8 cellular contexts compared by ENCODE assay signal in the genomic region with DNA sequence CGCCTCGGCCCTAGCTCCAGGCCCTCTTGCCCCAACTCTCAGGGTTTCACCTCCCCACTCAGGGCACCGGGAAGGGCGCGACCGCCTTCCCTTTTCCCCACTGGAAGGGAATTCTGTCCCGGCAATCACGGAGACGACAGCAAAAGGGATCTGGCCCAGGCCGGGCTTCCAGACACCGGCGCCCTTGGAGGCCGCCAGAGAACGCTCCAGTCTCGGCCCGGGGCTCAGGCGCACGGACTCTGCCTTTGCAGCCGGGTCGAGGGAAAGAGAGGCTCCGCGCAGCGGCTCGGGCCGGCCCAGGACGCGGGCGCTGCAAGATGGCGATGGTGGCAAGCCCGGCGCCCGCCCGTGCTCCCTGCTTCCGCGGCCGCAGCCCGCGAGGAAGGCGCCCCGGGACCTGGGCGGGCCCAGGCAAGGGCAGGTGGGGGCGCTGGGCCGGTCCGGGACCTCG. TPM values are rescaled to one million over a fixed set of nuclear protein-coding genes. Genes with fewer than 3 reads are reported as not detected.
A peak's percentile ranks its signal among the peaks of the same experiment; 100 is the strongest.
DNase-seq lines count a peak whose midpoint lies in the region; ATAC-seq and TF ChIP-seq lines count a peak whose summit lies in the region.

No MANE protein-coding gene starts in this region.

- H3K27me3 ChIP-seq in hepatocyte (no peaks in the 10 kb centered on the region), smooth muscle cell (ENCODE audit: low read depth) (no peaks in the 10 kb centered on the region)

- peaks cover 46% of the 10 kb centered on the region for H3K36me3 Mint-ChIP-seq in activated T-helper 2 cell treated with anti-CD3 and anti-CD28 coated beads, Interferon-gamma antibody, Interleukin-2, Interleukin-4, amounts not matched to agents 10 μg/mL and 5 μg/mL and 100 μg/mL, durations not matched to agents 14 hours and 24 hours and 36 hours (ENCODE audit: low read depth)

- peak overlapping the region; percentile 98 for H3K4me3 ChIP-seq in hepatocyte
- H3K4me3 ChIP-seq in smooth muscle cell: peak overlapping the region; percentile 98

- peak overlapping the region; percentile 89 for H3K9ac ChIP-seq in smooth muscle cell (ENCODE audit: low read depth)

- ATAC-seq in GM18858 (IDR thresholded peaks at IDR 0.05; ENCODE audit: unreplicated experiment): peak; percentile 11
- ATAC-seq in HG03039 (IDR thresholded peaks at IDR 0.05; ENCODE audit: unreplicated experiment): peak; percentile 17

- H3K9me3 Mint-ChIP-seq in activated T-helper 2 cell treated with anti-CD3 and anti-CD28 coated beads, Interferon-gamma antibody, Interleukin-2, Interleukin-4, amounts not matched to agents 10 μg/mL and 5 μg/mL and 100 μg/mL, durations not matched to agents 14 hours and 24 hours and 36 hours: peaks cover 20% of the 10 kb centered on the region

- peak overlapping the region; percentile 91 for H3K4me3 Mint-ChIP-seq in activated T-helper 2 cell treated with anti-CD3 and anti-CD28 coated beads, Interferon-gamma antibody, Interleukin-2, Interleukin-4, amounts not matched to agents 10 μg/mL and 5 μg/mL and 100 μg/mL, durations not matched to agents 14 hours and 24 hours and 36 hours (ENCODE audit: low read depth)

- H3K4me2 ChIP-seq in hepatocyte: peak overlapping the region; percentile 100
- H3K4me2 ChIP-seq in smooth muscle cell: peak overlapping the region; percentile 99

- H3K9me3 ChIP-seq in hepatocyte (ENCODE audit: low read depth) (no peaks in the 10 kb centered on the region), smooth muscle cell (replicated peaks; ENCODE audit: low read depth) (peaks cover 1% of the 10 kb centered on the region)

- H3K79me2 ChIP-seq in hepatocyte (peaks cover 66% of the 10 kb centered on the region), smooth muscle cell (ENCODE audit: low read depth) (peaks cover 55% of the 10 kb centered on the region)

- no peaks in the 10 kb centered on the region for H3K9me2 ChIP-seq in hepatocyte (replicated peaks; ENCODE audit: insufficient read depth)

- intact Hi-C loops in activated T-helper 2 cell treated with anti-CD3 and anti-CD28 coated beads, Interferon-gamma antibody, Interleukin-2, Interleukin-4, amounts not matched to agents 10 μg/mL and 5 μg/mL and 100 μg/mL, durations not matched to agents 14 hours and 24 hours and 36 hours (cut with micrococcal nuclease): loop anchor here (1.0 to 5.0 kb wide), 6 partner anchors 19 to 434 kb away; a partner anchor contains a TSS

- 2% methylated on average over 43 of the region's 45 CpGs for WGBS in hepatocyte (ENCODE audit: low lambda C conversion rate, missing lambda C conversion rate)
- WGBS in smooth muscle cell (ENCODE audit: low lambda C conversion rate): under 1% methylated on average over 44 of the region's 45 CpGs

- H3K36me3 ChIP-seq in hepatocyte (replicated peaks; ENCODE audit: insufficient read depth, low read depth) (no peaks in the 10 kb centered on the region), smooth muscle cell (ENCODE audit: low read depth) (no peaks in the 10 kb centered on the region)

- H3K4me1 Mint-ChIP-seq in activated T-helper 2 cell treated with anti-CD3 and anti-CD28 coated beads, Interferon-gamma antibody, Interleukin-2, Interleukin-4, amounts not matched to agents 10 μg/mL and 5 μg/mL and 100 μg/mL, durations not matched to agents 14 hours and 24 hours and 36 hours (ENCODE audit: low read depth): peaks cover 23% of the 10 kb centered on the region

- H3F3A ChIP-seq in smooth muscle cell (ENCODE audit: low read depth): no peaks in the 10 kb centered on the region

- H3K27ac ChIP-seq in hepatocyte (peak overlapping the region; percentile 100), smooth muscle cell (ENCODE audit: low read depth) (peak overlapping the region; percentile 77)

- H3K27ac Mint-ChIP-seq in activated T-helper 2 cell treated with anti-CD3 and anti-CD28 coated beads, Interferon-gamma antibody, Interleukin-2, Interleukin-4, amounts not matched to agents 10 μg/mL and 5 μg/mL and 100 μg/mL, durations not matched to agents 14 hours and 24 hours and 36 hours: peak overlapping the region; percentile 89

- H2AFZ ChIP-seq in hepatocyte: no peak overlapping the region
- no peak overlapping the region for H2AFZ ChIP-seq in smooth muscle cell (ENCODE audit: low read depth)

- peaks cover 25% of the 10 kb centered on the region for H3K4me1 ChIP-seq in hepatocyte (ENCODE audit: insufficient read depth)
- peaks cover 17% of the 10 kb centered on the region for H3K4me1 ChIP-seq in smooth muscle cell (ENCODE audit: low read depth)

- H4K20me1 ChIP-seq in hepatocyte (ENCODE audit: insufficient read depth, poor library complexity, severe bottlenecking): peaks cover 53% of the 10 kb centered on the region
- peaks cover 46% of the 10 kb centered on the region for H4K20me1 ChIP-seq in smooth muscle cell (ENCODE audit: low read depth)

- no peak for TF ChIP-seq CTCF in hepatocyte (IDR thresholded peaks at IDR 0.05; ENCODE audit: poor library complexity)
- TF ChIP-seq CTCF in smooth muscle cell (IDR thresholded peaks at IDR 0.05; ENCODE audit: borderline replicate concordance, insufficient read depth, poor library complexity, severe bottlenecking): no peak

- DNase-seq in activated T-helper 2 cell treated with anti-CD3 and anti-CD28 coated beads, Interferon-gamma antibody, Interleukin-2, Interleukin-4, amounts not matched to agents 10 μg/mL and 5 μg/mL and 100 μg/mL, durations not matched to agents 14 hours and 24 hours and 36 hours (ENCODE audit: low spot score): no peak
- DNase-seq in hepatocyte (ENCODE audit: low spot score) (no peak), smooth muscle cell (lab: John Stamatoyannopoulos, UW; ENCODE audit: unreplicated experiment) (no peak), RPMI8226 (no peak), HT-29 (ENCODE audit: low spot score) (no peak), NOMO-1 treated with dmso at 0.1 percent for 144 hours (lab: John Stamatoyannopoulos, UW; ENCODE audit: unreplicated experiment) (no peak)

- no peaks in the 10 kb centered on the region for H3K27me3 Mint-ChIP-seq in activated T-helper 2 cell treated with anti-CD3 and anti-CD28 coated beads, Interferon-gamma antibody, Interleukin-2, Interleukin-4, amounts not matched to agents 10 μg/mL and 5 μg/mL and 100 μg/mL, durations not matched to agents 14 hours and 24 hours and 36 hours (ENCODE audit: low read depth)

RNA-seq across cellular contexts. Expression of a gene that starts 1.1 kb away (rescaled TPM):
- total RNA-seq in activated T-helper 2 cell treated with anti-CD3 and anti-CD28 coated beads, Interferon-gamma antibody, Interleukin-2, Interleukin-4, amounts not matched to agents 10 μg/mL and 5 μg/mL and 100 μg/mL, durations not matched to agents 14 hours and 24 hours and 36 hours: 194 and 195 TPM in 2 replicates
- total RNA-seq in hepatocyte (129 and 169 TPM in 2 replicates), smooth muscle cell (59.1 and 76.9 TPM in 2 replicates)
- polyA plus RNA-seq in hepatocyte (147 and 179 TPM in 2 replicates), smooth muscle cell (132 and 135 TPM in 2 replicates)
- 631 and 665 TPM in 2 replicates for total RNA-seq in HT-29 (2014; rRNA removed; shearing (Covaris generic))

RNA-seq across cellular contexts. Expression of a gene that starts 41.9 kb away (rescaled TPM):
- total RNA-seq in activated T-helper 2 cell treated with anti-CD3 and anti-CD28 coated beads, Interferon-gamma antibody, Interleukin-2, Interleukin-4, amounts not matched to agents 10 μg/mL and 5 μg/mL and 100 μg/mL, durations not matched to agents 14 hours and 24 hours and 36 hours: 59.2 and 62.8 TPM in 2 replicates
- total RNA-seq in hepatocyte (63.8 and 66.6 TPM in 2 replicates), smooth muscle cell (40.8 and 48.2 TPM in 2 replicates)
- polyA plus RNA-seq in hepatocyte (69.6 and 73.2 TPM in 2 replicates), smooth muscle cell (48.0 and 60.9 TPM in 2 replicates)
- 127 and 139 TPM in 2 replicates for total RNA-seq in HT-29 (2014; rRNA removed; shearing (Covaris generic))
